10 cellular contexts compared by ENCODE assay signal in genomic region chrX:24153796-24154189, GRCh38. TPM values are rescaled to one million over a fixed set of nuclear protein-coding genes. Genes with fewer than 3 reads are reported as not detected.
A peak's percentile ranks its signal among the peaks of the same experiment; 100 is the strongest.
DNase-seq lines count a peak whose midpoint lies in the region; TF ChIP-seq lines count a peak whose summit lies in the region.
"Had no signal": no experiment of that assay in that cellular context is flagged by ENCODE, and none has a peak within 500 bp of the region (broad histone marks: within the 10 kb centered on the region; RNA-seq: fewer than 3 reads in every experiment).

No MANE protein-coding gene starts in this region.

- H3K9me3 ChIP-seq in sigmoid colon: no peaks in the 10 kb centered on the region

- H3K36me3 ChIP-seq in sigmoid colon: no peaks in the 10 kb centered on the region

- CTCF ChIA-PET in HEK293T (lab: Yijun Ruan, JAX): no interaction called here

- H3K27ac ChIP-seq in epithelial cell of prostate: peak overlapping the region; percentile 40
- H3K27ac ChIP-seq in sigmoid colon: peak overlapping the region; percentile 44 to 98 (median 96)

- no peak for TF ChIP-seq EP300 in sigmoid colon (IDR thresholded peaks at IDR 0.05)

- intact Hi-C loops in sigmoid colon (cut with DNase I): no loop called here

- DNase-seq in DMS 273 (lab: John Stamatoyannopoulos, UW; ENCODE audit: unreplicated experiment): peak; percentile 34
- DNase-seq in DMS 273 treated with DMSO at 0.1 percent for 48 hours (lab: John Stamatoyannopoulos, UW): no peak
- peak; percentile 59 for DNase-seq in SK-N-DZ (ENCODE audit: low spot score)
- no peak for DNase-seq in epithelial cell of prostate (ENCODE audit: low read depth, low spot score)
- no peak for DNase-seq in sigmoid colon
- DNase-seq in NCI-H446 (lab: John Stamatoyannopoulos, UW): no peak
- no peak for DNase-seq in nucleus accumbens (lab: John Stamatoyannopoulos, UW)
- no peak for DNase-seq in HEK293T (ENCODE audit: extremely low spot score)
- DNase-seq: 8988T, NCI-H187 had no signal

- no peak for TF ChIP-seq POLR2A in sigmoid colon (IDR thresholded peaks at IDR 0.05)

- POLR2A ChIA-PET in HEK293T (lab: Yijun Ruan, JAX): no interaction called here

- WGBS in sigmoid colon, 2 donors: 25 to 40% methylated on average over 2 of the region's 2 CpGs

- no peaks in the 10 kb centered on the region for H3K27me3 ChIP-seq in sigmoid colon

- no peak for TF ChIP-seq CTCF in sigmoid colon (IDR thresholded peaks at IDR 0.05)

- no peak overlapping the region for H3K4me3 ChIP-seq in sigmoid colon

- peaks cover 0 to 75% (median 39%) of the 10 kb centered on the region in 4 donors for H3K4me1 ChIP-seq in sigmoid colon

TF ChIP-seq in HEK293T, 16 proteins besides CTCF, POLR2A, EP300 and RAD21:
- TF ChIP-seq CTBP1 (IDR thresholded peaks at IDR 0.05; ENCODE audit: borderline replicate concordance): no peak
- TF ChIP-seq TARDBP (IDR thresholded peaks at IDR 0.05): no peak
- no peak for TF ChIP-seq SUZ12 (IDR thresholded peaks at IDR 0.05)
- no peak for TF ChIP-seq BHLHE40 (IDR thresholded peaks at IDR 0.05; ENCODE audit: borderline replicate concordance)
- TF ChIP-seq SP1 (IDR thresholded peaks at IDR 0.05): no peak
- no peak for TF ChIP-seq ARNT (IDR thresholded peaks at IDR 0.05)
- no peak for TF ChIP-seq L3MBTL2 (conservative IDR thresholded peaks at IDR 0.05)
- no peak for TF ChIP-seq PKNOX1 (IDR thresholded peaks at IDR 0.05)
- no peak for TF ChIP-seq FOXM1 (IDR thresholded peaks at IDR 0.05; ENCODE audit: borderline replicate concordance)
- TF ChIP-seq LEF1 (IDR thresholded peaks at IDR 0.05; ENCODE audit: borderline replicate concordance): no peak
- no peak for TF ChIP-seq ELF4 (IDR thresholded peaks at IDR 0.05)
- TF ChIP-seq NFRKB (IDR thresholded peaks at IDR 0.05): no peak
- no peak for TF ChIP-seq ZNF384 (IDR thresholded peaks at IDR 0.05)

RNA-seq across cellular contexts. Expression of gene ZFX, which starts 4.3 kb away (rescaled TPM):
- polyA plus RNA-seq in SK-N-DZ (2014; cell fraction: cytosol; rRNA removed): 14.3 and 19.9 TPM in 2 replicates
- polyA plus RNA-seq in SK-N-DZ (2014; cell fraction: nucleus; rRNA removed): 6.9 and 10.0 TPM in 2 replicates
- total RNA-seq in sigmoid colon: 10 to 100 TPM; 56.7 to 81.6 (median 62.0) TPM
- polyA plus RNA-seq in sigmoid colon: 1 to 10 TPM; 4.4 to 7.8 (median 6.9) TPM

Comparison
In these comparisons a context has a peak if more than half of its experiments do, and no peak if none do; other contexts are left out.
1. DNase-seq: peak in DMS 273 (single experiment) and SK-N-DZ (single experiment); none in DMS 273 treated with DMSO at 0.1 percent for 48 hours (single experiment), epithelial cell of prostate (single experiment), sigmoid colon (single experiment), NCI-H446 (0 of 2), nucleus accumbens (0 of 56) and HEK293T (single experiment).